ENCODE assay signal across 1 cellular context in the genomic region with DNA sequence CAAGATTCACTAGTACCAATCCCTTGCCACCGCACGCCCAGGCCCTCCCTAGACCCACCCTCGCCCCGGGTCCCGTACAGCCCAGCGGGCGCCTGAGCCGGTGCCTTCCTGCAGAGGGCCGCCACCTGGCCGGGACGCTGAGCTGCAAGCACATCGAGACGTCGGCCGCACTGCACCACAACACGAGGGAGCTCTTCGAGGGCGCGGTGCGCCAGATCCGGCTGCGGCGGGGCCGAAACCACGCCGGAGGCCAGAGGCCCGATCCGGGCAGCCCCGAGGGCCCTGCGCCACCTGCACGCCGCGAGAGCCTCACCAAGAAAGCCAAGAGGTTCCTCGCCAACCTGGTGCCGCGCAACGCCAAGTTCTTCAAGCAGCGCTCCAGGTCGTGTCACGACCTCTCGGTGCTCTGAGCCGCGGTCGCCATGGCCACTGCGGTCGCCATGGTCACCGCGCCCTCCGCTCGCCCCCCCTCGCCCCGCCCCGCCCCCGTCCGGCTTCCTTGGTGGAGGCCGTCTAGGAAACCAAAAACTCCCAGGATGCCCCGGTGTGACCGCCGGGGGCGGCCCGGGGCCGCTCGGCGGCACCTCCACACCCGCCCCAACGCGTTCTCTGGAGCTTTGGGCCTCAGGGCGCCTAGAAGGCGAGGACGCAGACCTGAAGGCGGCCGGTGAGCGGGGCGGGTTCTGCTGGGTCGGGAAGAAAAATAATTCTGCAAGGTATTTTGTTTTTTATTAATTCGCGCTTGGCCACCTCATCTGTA.
A peak's percentile ranks its signal among the peaks of the same experiment; 100 is the strongest.
TF ChIP-seq lines count a peak whose summit lies in the region.

No MANE protein-coding gene starts in this region.

TF ChIP-seq in H1, 55 proteins besides CTCF, POLR2A, EP300 and RAD21:
- TF ChIP-seq TAF7 (optimal IDR thresholded peaks at IDR 0.05; ENCODE audit: borderline replicate concordance, low read depth, low read length) (peak; percentile 53), JUN (IDR thresholded peaks at IDR 0.05; ENCODE audit: low read depth, low read length) (no peak), USF2 (IDR thresholded peaks at IDR 0.05; ENCODE audit: low read length) (no peak), GTF2F1 (IDR thresholded peaks at IDR 0.05; ENCODE audit: borderline replicate concordance, low read depth, low read length) (0 out of 2 replicates have a peak, but pooled peaks have one; percentile 18), GABPA (IDR thresholded peaks at IDR 0.05; ENCODE audit: borderline replicate concordance, insufficient read depth, low read length) (no peak), CHD2 (IDR thresholded peaks at IDR 0.05; ENCODE audit: low read length) (no peak), JUND (IDR thresholded peaks at IDR 0.05; ENCODE audit: low read length) (no peak), PHF8 (conservative IDR thresholded peaks at IDR 0.05; ENCODE audit: low read depth, low read length) (peak; percentile 78), ATF2 (IDR thresholded peaks at IDR 0.05; ENCODE audit: low read length) (no peak), MAX (IDR thresholded peaks at IDR 0.05) (peak; percentile 99), SIRT6 (IDR thresholded peaks at IDR 0.05; ENCODE audit: low read length) (no peak), MAFK (IDR thresholded peaks at IDR 0.05; ENCODE audit: low read depth, low read length) (no peak), CEBPB (IDR thresholded peaks at IDR 0.05; ENCODE audit: low read depth, low read length) (no peak), KDM4A (IDR thresholded peaks at IDR 0.05; ENCODE audit: low read depth, low read length, severe bottlenecking) (peak; percentile 86), RBBP5 (IDR thresholded peaks at IDR 0.05; ENCODE audit: borderline replicate concordance, low read depth, low read length) (0 out of 2 replicates have a peak, but pooled peaks have one; percentile 46), E2F6 (IDR thresholded peaks at IDR 0.05) (peak; percentile 98), TAF1 (IDR thresholded peaks at IDR 0.05; ENCODE audit: low read depth, low read length) (peak; percentile 33), YY1 (IDR thresholded peaks at IDR 0.05; ENCODE audit: low read depth, low read length) (no peak), HDAC2 (IDR thresholded peaks at IDR 0.05; ENCODE audit: borderline replicate concordance in 1 of 2, low read depth in 2 of 2, low read length in 2 of 2) (peak; percentile 9 to 83; a peak in 1 of 4 replicates), EGR1 (IDR thresholded peaks at IDR 0.05; ENCODE audit: borderline replicate concordance, low read depth, low read length) (no peak), POLR2AphosphoS5 (IDR thresholded peaks at IDR 0.05; ENCODE audit: low read depth, low read length) (0 out of 2 replicates have a peak, but pooled peaks have one; percentile 17), SIX5 (IDR thresholded peaks at IDR 0.05; ENCODE audit: low read depth, low read length) (no peak), RNF2 (IDR thresholded peaks at IDR 0.05; ENCODE audit: borderline replicate concordance, low read depth, low read length, missing control alignments, poor library complexity, severe bottlenecking) (peak; percentile 46), SIN3A (conservative IDR thresholded peaks at IDR 0.05 in 1 of 2, IDR thresholded peaks at IDR 0.05 in 1 of 2; ENCODE audit: low read depth in 1 of 2, low read length in 2 of 2) (peak; percentile 45 to 64; a peak in 1 of 4 replicates), ASH2L (IDR thresholded peaks at IDR 0.05; ENCODE audit: low read length) (peak; percentile 53), RXRA (IDR thresholded peaks at IDR 0.05; ENCODE audit: insufficient read depth, low read depth, low read length) (no peak)
